ENCODE assay signal across 25 cellular contexts in genomic region chr18:38539373-38539772, GRCh38.
DNase-seq lines count a peak whose midpoint lies in the region; TF ChIP-seq lines count a peak whose summit lies in the region.
"Had no signal": no experiment of that assay in that cellular context is flagged by ENCODE, and none has a peak within 500 bp of the region (broad histone marks: within the 10 kb centered on the region; RNA-seq: fewer than 3 reads in every experiment).

No MANE protein-coding gene starts in this region.

- H3K27ac Mint-ChIP-seq in endodermal cell = no peak overlapping the region
- H3K27ac Mint-ChIP-seq: CD4-positive, CD25-positive, alpha-beta regulatory T cell; mesothelial cell of epicardium; naive B cell; T-helper 2 cell treated with Interferon-gamma antibody and Interleukin-4, amounts not matched to agents 5 μg/mL and 100 μg/mL, for 36 hours had no signal

- H3K27me3 ChIP-seq in endodermal cell (ENCODE audit: control insufficient read depth, insufficient read depth, low read length, poor library complexity, severe bottlenecking) = peaks cover 16% of the 10 kb centered on the region
- H3K27me3 ChIP-seq: body of pancreas, tibial nerve had no signal

- H3K9ac ChIP-seq in endodermal cell (ENCODE audit: extremely low read depth, low read length, poor library complexity, severe bottlenecking) = no peak overlapping the region

- peaks cover 14% of the 10 kb centered on the region for H3K27me3 Mint-ChIP-seq in endodermal cell (ENCODE audit: insufficient read depth)
- H3K27me3 Mint-ChIP-seq: CD4-positive, CD25-positive, alpha-beta regulatory T cell; naive B cell had no signal

- no peak overlapping the region for H3K4me3 Mint-ChIP-seq in endodermal cell
- H3K4me3 Mint-ChIP-seq: CD4-positive, CD25-positive, alpha-beta regulatory T cell; mesothelial cell of epicardium; naive B cell; T-helper 2 cell treated with Interferon-gamma antibody and Interleukin-4, amounts not matched to agents 5 μg/mL and 100 μg/mL, for 36 hours had no signal

- peak; percentile 35 for TF ChIP-seq CTCF in endodermal cell (conservative IDR thresholded peaks at IDR 0.05)

- no peaks in the 10 kb centered on the region for H3K36me3 Mint-ChIP-seq in endodermal cell (ENCODE audit: low read depth)
- H3K36me3 Mint-ChIP-seq: CD4-positive, CD25-positive, alpha-beta regulatory T cell; mesothelial cell of epicardium; naive B cell had no signal

- peak; percentile 55 for DNase-seq in DMS 273 (lab: John Stamatoyannopoulos, UW; ENCODE audit: unreplicated experiment)
- no peak for DNase-seq in DMS 273 treated with DMSO at 0.1 percent for 48 hours (lab: John Stamatoyannopoulos, UW)
- peak; percentile 18 for DNase-seq in GDM1 (lab: John Stamatoyannopoulos, UW)
- DNase-seq in NCI-H82 treated with DMSO at 0.1 percent for 48 hours (lab: John Stamatoyannopoulos, UW; ENCODE audit: unreplicated experiment) = peak; percentile 33
- peak; percentile 58 for DNase-seq in endodermal cell
- no peak for DNase-seq in stimulated activated CD4-positive, alpha-beta T cell treated with anti-CD3 and anti-CD28 coated beads, Interleukin-1b, Interleukin-23, amount 100 ng/mL, for 48 hours
- DNase-seq in kidney tubule cell (ENCODE audit: low spot score) = no peak
- DNase-seq in A172 (ENCODE audit: low spot score) = no peak
- DNase-seq: activated CD4-positive, alpha-beta T cell treated with anti-CD3 and anti-CD28 coated beads, Interleukin-2, amount 50 U/mL, for 1 hour; activated naive CD4-positive, alpha-beta T cell treated with Interleukin-2 at 50 U/mL for 16 hours; body of pancreas; CD4-positive, CD25-positive, alpha-beta regulatory T cell; naive B cell; NCI-H1048; NCI-H2081 treated with DMSO at 0.1 percent for 48 hours; NK-92 treated with Interleukin-12 subunit alpha and Interleukin-12 subunit beta, amount 100 ng/mL, for 24 hours; SHP77 treated with DMSO at 0.1 percent for 48 hours; stimulated activated CD8-positive, alpha-beta memory T cell treated with anti-CD3 and anti-CD28 coated beads, Interleukin-4, amount 100 ng/mL, for 48 hours had no signal

- H3K4me3 ChIP-seq in endodermal cell (ENCODE audit: low read length) = no peak overlapping the region
- H3K4me3 ChIP-seq: body of pancreas, skin epidermis, tibial nerve had no signal

- H3K4me1 ChIP-seq in endodermal cell (ENCODE audit: control insufficient read depth, insufficient read depth, low read length) = no peaks in the 10 kb centered on the region
- H3K4me1 ChIP-seq: body of pancreas, tibial nerve had no signal

- H3K9me3 Mint-ChIP-seq in endodermal cell = no peaks in the 10 kb centered on the region

- H3K9me3 ChIP-seq in endodermal cell (ENCODE audit: control insufficient read depth, low read length) = peaks cover 14% of the 10 kb centered on the region
- H3K9me3 ChIP-seq: body of pancreas had no signal

- H3K36me3 ChIP-seq in endodermal cell (ENCODE audit: control insufficient read depth, insufficient read depth, low read length) = no peaks in the 10 kb centered on the region
- H3K36me3 ChIP-seq: tibial nerve had no signal

- H3K4me1 Mint-ChIP-seq in endodermal cell = peaks cover 6% of the 10 kb centered on the region
- H3K4me1 Mint-ChIP-seq: CD4-positive, CD25-positive, alpha-beta regulatory T cell; mesothelial cell of epicardium; naive B cell had no signal

- peak overlapping the region; percentile 9 for H3K27ac ChIP-seq in endodermal cell (ENCODE audit: low read depth, low read length)
- H3K27ac ChIP-seq: 22Rv1, body of pancreas, epithelial cell of prostate, skin epidermis, tibial nerve, VCaP had no signal

Comparison
In these comparisons a context has a peak if more than half of its experiments do, and no peak if none do; other contexts are left out.
1. DNase-seq: peak in DMS 273 (single experiment), GDM1 (single experiment), NCI-H82 treated with DMSO at 0.1 percent for 48 hours (single experiment) and endodermal cell (single experiment); none in DMS 273 treated with DMSO at 0.1 percent for 48 hours (single experiment), stimulated activated CD4-positive, alpha-beta T cell treated with anti-CD3 and anti-CD28 coated beads, Interleukin-1b, Interleukin-23, amount 100 ng/mL, for 48 hours (single experiment), kidney tubule cell (single experiment) and A172 (single experiment).